ENCODE assay signal across 8 cellular contexts in the genomic region with DNA sequence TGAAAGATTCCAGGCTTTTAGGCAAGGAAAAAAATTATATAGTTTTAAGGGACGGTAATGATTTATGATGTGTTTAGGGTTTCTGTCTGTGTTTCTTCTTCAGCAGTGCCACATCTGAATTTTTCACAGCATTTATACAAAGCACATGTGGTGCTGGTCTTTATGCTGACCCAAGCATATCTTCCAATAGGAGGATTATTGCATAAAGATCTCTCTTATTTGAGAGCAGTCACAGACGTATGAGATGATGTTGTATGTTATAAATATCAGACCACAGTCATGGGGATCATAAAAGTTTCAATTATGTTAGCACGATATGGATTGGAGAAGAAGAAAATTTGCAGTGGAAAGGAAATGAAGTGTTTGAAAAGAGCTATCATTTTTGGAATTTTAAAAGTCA.
"Had no signal": no experiment of that assay in that cellular context is flagged by ENCODE, and none has a peak within 500 bp of the region (broad histone marks: within the 10 kb centered on the region; RNA-seq: fewer than 3 reads in every experiment).

No MANE protein-coding gene starts in this region.

- ATAC-seq: HCT116, K562 had no signal

- FAIRE-seq: HTR-8/SVneo, K562 had no signal

- H3K9me3 ChIP-seq: HAP-1 had no signal

- H3K4me1 ChIP-seq: HAP-1 had no signal

- DNase-seq: GM23248, GOT3, H7, KG1 had no signal

- H3K4me3 ChIP-seq: GM23248, HAP-1, K562 had no signal

- H3K27ac ChIP-seq: GM23248 had no signal
